In genomic region chr1:45297604-45298356, GRCh38 we compare ENCODE assay signal across 1 cellular context.
TF ChIP-seq lines count a peak whose summit lies in the region.

No MANE protein-coding gene starts in this region.

TF ChIP-seq in HepG2, 621 proteins besides CTCF, POLR2A, EP300 and RAD21 (continued from another document and continues in another):
- TF ChIP-seq TBL1XR1 (IDR thresholded peaks at IDR 0.05; ENCODE audit: borderline replicate concordance, low read length, partially characterized antibody), result peak; percentile 68
- TF ChIP-seq CREBL2 (CRISPR knock-in tag; IDR thresholded peaks at IDR 0.05; ENCODE audit: borderline replicate concordance), result no peak
- peak; percentile 63; the same call in 1 of the 2 replicates for TF ChIP-seq HDAC2 (CRISPR knock-in tag; IDR thresholded peaks at IDR 0.05)
- no peak for TF ChIP-seq HMG20B (CRISPR knock-in tag; conservative IDR thresholded peaks at IDR 0.05)
- peak; percentile 85 for TF ChIP-seq RXRB (CRISPR knock-in tag; IDR thresholded peaks at IDR 0.05; ENCODE audit: borderline replicate concordance)
- TF ChIP-seq IKZF4 (CRISPR knock-in tag; IDR thresholded peaks at IDR 0.05; ENCODE audit: borderline replicate concordance, low read depth, not compliant biosample characterization), result no peak
- peak; percentile 83 for TF ChIP-seq FOXA3 (CRISPR knock-in tag; IDR thresholded peaks at IDR 0.05)
- TF ChIP-seq YEATS2 (CRISPR knock-in tag; IDR thresholded peaks at IDR 0.05; ENCODE audit: borderline replicate concordance), result peak; percentile 53; the same call in 1 of the 2 replicates
- TF ChIP-seq DRAP1 (CRISPR knock-in tag; IDR thresholded peaks at IDR 0.05), result 0 out of 2 replicates have a peak, but pooled peaks have one; percentile 32
- peak; percentile 56; the same call in 1 of the 2 replicates for TF ChIP-seq RCOR2 (CRISPR knock-in tag; IDR thresholded peaks at IDR 0.05)
- peak; percentile 63 for TF ChIP-seq ZNF687 (CRISPR knock-in tag; IDR thresholded peaks at IDR 0.05)
- no peak for TF ChIP-seq TERF1 (CRISPR knock-in tag; IDR thresholded peaks at IDR 0.05)
- TF ChIP-seq DNMT1 (CRISPR knock-in tag; IDR thresholded peaks at IDR 0.05), result no peak
- no peak for TF ChIP-seq ZBED4 (CRISPR knock-in tag; IDR thresholded peaks at IDR 0.05; ENCODE audit: borderline replicate concordance)
- peak; percentile 57 for TF ChIP-seq NR2F2 (IDR thresholded peaks at IDR 0.05; ENCODE audit: borderline replicate concordance, low read depth)
- TF ChIP-seq UBTF (CRISPR knock-in tag; IDR thresholded peaks at IDR 0.05), result 0 out of 2 replicates have a peak, but pooled peaks have one; percentile 11
- TF ChIP-seq ZNF18 (CRISPR knock-in tag; IDR thresholded peaks at IDR 0.05; ENCODE audit: insufficient replicate concordance), result peak; percentile 89
- no peak for TF ChIP-seq SRSF1 (optimal IDR thresholded peaks at IDR 0.05; ENCODE audit: low read depth, low read length)
- TF ChIP-seq HES4 (CRISPR knock-in tag; IDR thresholded peaks at IDR 0.05; ENCODE audit: borderline replicate concordance), result no peak
- 0 out of 2 replicates have a peak, but pooled peaks have one; percentile 21 for TF ChIP-seq ZNF280D (CRISPR knock-in tag; IDR thresholded peaks at IDR 0.05)
- TF ChIP-seq GMEB1 (CRISPR knock-in tag; IDR thresholded peaks at IDR 0.05; ENCODE audit: borderline replicate concordance), result 0 out of 2 replicates have a peak, but pooled peaks have one; percentile 16
- peak; percentile 11; the same call in 1 of the 2 replicates for TF ChIP-seq ZMYM3 (CRISPR knock-in tag; IDR thresholded peaks at IDR 0.05)
- TF ChIP-seq ZNF614 (CRISPR knock-in tag; IDR thresholded peaks at IDR 0.05; ENCODE audit: borderline replicate concordance), result 0 out of 2 replicates have a peak, but pooled peaks have one; percentile 17
- TF ChIP-seq ZGPAT (CRISPR knock-in tag; IDR thresholded peaks at IDR 0.05), result peak; percentile 37; the same call in 1 of the 2 replicates
- no peak for TF ChIP-seq ZBTB4 (CRISPR knock-in tag; IDR thresholded peaks at IDR 0.05; ENCODE audit: borderline replicate concordance)
- 0 out of 2 replicates have a peak, but pooled peaks have one; percentile 26 for TF ChIP-seq ZMAT3 (CRISPR knock-in tag; conservative IDR thresholded peaks at IDR 0.05)
